1 cellular context compared by ENCODE assay signal in genomic region chr6:111667921-111668320, GRCh38.
TF ChIP-seq lines count a peak whose summit lies in the region.

No MANE protein-coding gene starts in this region.

TF ChIP-seq in SK-N-SH, 30 proteins besides CTCF, POLR2A, EP300 and RAD21 (continued from another document):
- no peak for TF ChIP-seq REST (IDR thresholded peaks at IDR 0.05; ENCODE audit: low read depth, low read length)
TF ChIP-seq in SK-N-SH: peak in this region for 1.
